ENCODE assay signal across 2 cellular contexts in genomic region chr16:81394966-81395655, GRCh38.
TF ChIP-seq lines count a peak whose summit lies in the region.

No MANE protein-coding gene starts in this region.

TF ChIP-seq in A549, 52 proteins besides CTCF, POLR2A, EP300 and RAD21:
- TF ChIP-seq FOSB (CRISPR knock-in tag; IDR thresholded peaks at IDR 0.05) (no peak), ZNF302 (CRISPR knock-in tag; IDR thresholded peaks at IDR 0.05) (no peak), BCL3 (IDR thresholded peaks at IDR 0.05) (no peak), NPAS2 (CRISPR knock-in tag; IDR thresholded peaks at IDR 0.05; ENCODE audit: borderline replicate concordance) (no peak), HOXA7 (CRISPR knock-in tag; IDR thresholded peaks at IDR 0.05) (no peak), FOXS1 (CRISPR knock-in tag; IDR thresholded peaks at IDR 0.05) (no peak), ESRRA (IDR thresholded peaks at IDR 0.05; ENCODE audit: borderline replicate concordance, low read length) (no peak), CBX2 (IDR thresholded peaks at IDR 0.05; ENCODE audit: borderline replicate concordance, low read depth) (no peak), BHLHE40 (IDR thresholded peaks at IDR 0.05; ENCODE audit: low read depth, low read length) (no peak)

TF ChIP-seq in endothelial cell of umbilical vein, 7 proteins besides CTCF, POLR2A, EP300 and RAD21:
- TF ChIP-seq JUN (IDR thresholded peaks at IDR 0.05; ENCODE audit: borderline replicate concordance, insufficient read depth, insufficient read length, low read depth) (no peak), MYC (IDR thresholded peaks at IDR 0.05; ENCODE audit: low read depth, low read length) (no peak), EZH2 (IDR thresholded peaks at IDR 0.05; ENCODE audit: borderline replicate concordance, low read depth, low read length, severe bottlenecking) (no peak), FOS (IDR thresholded peaks at IDR 0.05; ENCODE audit: borderline replicate concordance, insufficient read depth, low read length) (no peak), GATA2 (IDR thresholded peaks at IDR 0.05; ENCODE audit: insufficient read depth, insufficient read length, low read depth, low read length) (no peak), POLR2AphosphoS5 (IDR thresholded peaks at IDR 0.05; ENCODE audit: insufficient read depth, low read depth, low read length) (no peak)
- TF ChIP-seq, protein P1, sequence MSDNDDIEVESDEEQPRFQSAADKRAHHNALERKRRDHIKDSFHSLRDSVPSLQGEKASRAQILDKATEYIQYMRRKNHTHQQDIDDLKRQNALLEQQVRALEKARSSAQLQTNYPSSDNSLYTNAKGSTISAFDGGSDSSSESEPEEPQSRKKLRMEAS (IDR thresholded peaks at IDR 0.05; ENCODE audit: insufficient read depth, insufficient read length) = no peak
